Comparison of ENCODE assay signal across 1 cellular context in the genomic region with DNA sequence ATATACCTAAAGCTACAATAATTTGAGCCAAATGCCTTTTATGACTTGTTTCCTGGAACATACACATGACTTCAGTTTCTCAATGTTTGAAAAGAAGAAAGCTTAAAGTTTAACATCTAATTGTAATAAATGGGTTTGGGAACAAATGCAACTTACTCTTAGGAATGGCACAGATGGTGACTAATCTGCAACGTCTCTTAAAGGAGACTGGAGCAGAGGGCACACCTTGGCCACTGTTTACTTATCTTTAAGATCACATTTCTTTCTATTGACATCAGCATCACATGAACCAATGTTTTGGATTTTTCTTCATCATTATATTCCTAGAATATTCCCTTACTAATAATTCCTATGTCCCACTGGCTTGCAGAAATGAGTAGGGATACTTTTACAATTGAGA.
TF ChIP-seq lines count a peak whose summit lies in the region.

No MANE protein-coding gene starts in this region.

TF ChIP-seq in SK-N-SH, 30 proteins besides CTCF, POLR2A, EP300 and RAD21 (continued from another document):
- TF ChIP-seq FOXJ3 (CRISPR knock-in tag; IDR thresholded peaks at IDR 0.05) (no peak), SIN3A (IDR thresholded peaks at IDR 0.05; ENCODE audit: borderline replicate concordance, low read depth, low read length) (no peak), POLR2AphosphoS5 (IDR thresholded peaks at IDR 0.05; ENCODE audit: low read depth, low read length) (no peak), TCF12 (IDR thresholded peaks at IDR 0.05) (no peak), SMC3 (IDR thresholded peaks at IDR 0.05; ENCODE audit: low read depth, low read length) (no peak), CHD2 (IDR thresholded peaks at IDR 0.05; ENCODE audit: low read length, partially characterized antibody) (no peak), NRF1 (IDR thresholded peaks at IDR 0.05; ENCODE audit: low read depth, low read length) (no peak), RCOR1 (IDR thresholded peaks at IDR 0.05; ENCODE audit: low read length) (no peak), RFX5 (IDR thresholded peaks at IDR 0.05; ENCODE audit: low read length) (no peak)
- TF ChIP-seq, protein P1, sequence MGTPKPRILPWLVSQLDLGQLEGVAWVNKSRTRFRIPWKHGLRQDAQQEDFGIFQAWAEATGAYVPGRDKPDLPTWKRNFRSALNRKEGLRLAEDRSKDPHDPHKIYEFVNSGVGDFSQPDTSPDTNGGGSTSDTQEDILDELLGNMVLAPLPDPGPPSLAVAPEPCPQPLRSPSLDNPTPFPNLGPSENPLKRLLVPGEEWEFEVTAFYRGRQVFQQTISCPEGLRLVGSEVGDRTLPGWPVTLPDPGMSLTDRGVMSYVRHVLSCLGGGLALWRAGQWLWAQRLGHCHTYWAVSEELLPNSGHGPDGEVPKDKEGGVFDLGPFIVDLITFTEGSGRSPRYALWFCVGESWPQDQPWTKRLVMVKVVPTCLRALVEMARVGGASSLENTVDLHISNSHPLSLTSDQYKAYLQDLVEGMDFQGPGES (IDR thresholded peaks at IDR 0.05; ENCODE audit: low read depth, low read length): no peak
- TF ChIP-seq, protein P2, sequence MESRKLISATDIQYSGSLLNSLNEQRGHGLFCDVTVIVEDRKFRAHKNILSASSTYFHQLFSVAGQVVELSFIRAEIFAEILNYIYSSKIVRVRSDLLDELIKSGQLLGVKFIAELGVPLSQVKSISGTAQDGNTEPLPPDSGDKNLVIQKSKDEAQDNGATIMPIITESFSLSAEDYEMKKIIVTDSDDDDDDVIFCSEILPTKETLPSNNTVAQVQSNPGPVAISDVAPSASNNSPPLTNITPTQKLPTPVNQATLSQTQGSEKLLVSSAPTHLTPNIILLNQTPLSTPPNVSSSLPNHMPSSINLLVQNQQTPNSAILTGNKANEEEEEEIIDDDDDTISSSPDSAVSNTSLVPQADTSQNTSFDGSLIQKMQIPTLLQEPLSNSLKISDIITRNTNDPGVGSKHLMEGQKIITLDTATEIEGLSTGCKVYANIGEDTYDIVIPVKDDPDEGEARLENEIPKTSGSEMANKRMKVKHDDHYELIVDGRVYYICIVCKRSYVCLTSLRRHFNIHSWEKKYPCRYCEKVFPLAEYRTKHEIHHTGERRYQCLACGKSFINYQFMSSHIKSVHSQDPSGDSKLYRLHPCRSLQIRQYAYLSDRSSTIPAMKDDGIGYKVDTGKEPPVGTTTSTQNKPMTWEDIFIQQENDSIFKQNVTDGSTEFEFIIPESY (IDR thresholded peaks at IDR 0.05; ENCODE audit: borderline replicate concordance, low read depth): no peak
- TF ChIP-seq, protein P3, sequence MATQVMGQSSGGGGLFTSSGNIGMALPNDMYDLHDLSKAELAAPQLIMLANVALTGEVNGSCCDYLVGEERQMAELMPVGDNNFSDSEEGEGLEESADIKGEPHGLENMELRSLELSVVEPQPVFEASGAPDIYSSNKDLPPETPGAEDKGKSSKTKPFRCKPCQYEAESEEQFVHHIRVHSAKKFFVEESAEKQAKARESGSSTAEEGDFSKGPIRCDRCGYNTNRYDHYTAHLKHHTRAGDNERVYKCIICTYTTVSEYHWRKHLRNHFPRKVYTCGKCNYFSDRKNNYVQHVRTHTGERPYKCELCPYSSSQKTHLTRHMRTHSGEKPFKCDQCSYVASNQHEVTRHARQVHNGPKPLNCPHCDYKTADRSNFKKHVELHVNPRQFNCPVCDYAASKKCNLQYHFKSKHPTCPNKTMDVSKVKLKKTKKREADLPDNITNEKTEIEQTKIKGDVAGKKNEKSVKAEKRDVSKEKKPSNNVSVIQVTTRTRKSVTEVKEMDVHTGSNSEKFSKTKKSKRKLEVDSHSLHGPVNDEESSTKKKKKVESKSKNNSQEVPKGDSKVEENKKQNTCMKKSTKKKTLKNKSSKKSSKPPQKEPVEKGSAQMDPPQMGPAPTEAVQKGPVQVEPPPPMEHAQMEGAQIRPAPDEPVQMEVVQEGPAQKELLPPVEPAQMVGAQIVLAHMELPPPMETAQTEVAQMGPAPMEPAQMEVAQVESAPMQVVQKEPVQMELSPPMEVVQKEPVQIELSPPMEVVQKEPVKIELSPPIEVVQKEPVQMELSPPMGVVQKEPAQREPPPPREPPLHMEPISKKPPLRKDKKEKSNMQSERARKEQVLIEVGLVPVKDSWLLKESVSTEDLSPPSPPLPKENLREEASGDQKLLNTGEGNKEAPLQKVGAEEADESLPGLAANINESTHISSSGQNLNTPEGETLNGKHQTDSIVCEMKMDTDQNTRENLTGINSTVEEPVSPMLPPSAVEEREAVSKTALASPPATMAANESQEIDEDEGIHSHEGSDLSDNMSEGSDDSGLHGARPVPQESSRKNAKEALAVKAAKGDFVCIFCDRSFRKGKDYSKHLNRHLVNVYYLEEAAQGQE (IDR thresholded peaks at IDR 0.05; ENCODE audit: low read depth, low read length): no peak
